In the genomic region with DNA sequence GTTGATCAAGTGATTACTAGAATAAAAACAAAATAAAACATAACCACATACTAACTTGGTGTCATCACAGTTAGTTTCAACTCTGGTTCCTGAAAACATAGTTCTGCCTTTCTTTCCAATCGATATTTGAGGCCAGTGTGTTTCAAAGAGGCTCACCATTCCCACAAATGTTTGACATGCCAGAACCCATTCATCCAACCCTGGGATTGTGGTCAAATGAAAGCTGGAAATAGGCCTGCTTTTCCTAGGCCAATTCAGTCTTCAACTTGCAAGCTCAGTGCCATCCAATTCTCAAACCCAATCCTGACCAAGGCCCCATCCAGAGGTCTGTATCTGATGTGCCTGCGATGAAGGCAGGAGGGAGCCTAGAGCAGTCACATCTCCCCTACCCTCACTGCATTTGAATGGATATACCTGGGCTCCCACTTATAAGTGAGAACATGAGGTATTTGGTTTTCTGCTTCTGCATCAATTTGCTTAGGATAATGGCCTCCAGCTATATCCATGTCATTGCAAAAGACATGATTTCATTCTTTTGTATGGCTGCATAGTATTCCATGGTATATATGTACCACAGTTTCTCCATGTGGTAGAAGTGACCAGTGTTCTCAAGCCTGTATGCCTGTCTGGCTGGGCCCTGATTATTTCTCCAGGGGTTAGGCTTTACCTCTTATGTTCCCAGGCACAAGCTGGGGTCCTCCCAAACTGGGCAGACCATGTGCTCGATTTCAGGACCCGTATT, we compare ENCODE assay signal across 16 cellular contexts.
DNase-seq lines count a peak whose midpoint lies in the region; ATAC-seq, FAIRE-seq and TF ChIP-seq lines count a peak whose summit lies in the region.
"Had no signal": no experiment of that assay in that cellular context is flagged by ENCODE, and none has a peak within 500 bp of the region (broad histone marks: within the 10 kb centered on the region; RNA-seq: fewer than 3 reads in every experiment).

No MANE protein-coding gene starts in this region.

- TF ChIP-seq POLR2A in IMR-90 (IDR thresholded peaks at IDR 0.05; ENCODE audit: low read depth, low read length) (no peak), K562 (conservative IDR thresholded peaks at IDR 0.05) (no peak)

- no peaks in the 10 kb centered on the region for H4K20me1 ChIP-seq in IMR-90 (ENCODE audit: insufficient read depth, low read length)
- no peaks in the 10 kb centered on the region for H4K20me1 ChIP-seq in K562 (replicated peaks; ENCODE audit: control insufficient read depth, insufficient read depth, low read length)

- H2AFZ ChIP-seq in IMR-90 (replicated peaks; ENCODE audit: low read length, poor library complexity) (no peak overlapping the region), K562 (ENCODE audit: low read depth, low read length) (no peak overlapping the region)

- dilution Hi-C loops in IMR-90 (cut with HindIII; ENCODE audit: low sequenced_read_pairs, unreplicated experiment), result no loop called here

- no peak overlapping the region for H3K23ac ChIP-seq in IMR-90 (ENCODE audit: low read depth, low read length)

- H2BK20ac ChIP-seq in IMR-90 (ENCODE audit: low read depth, low read length), result peak overlapping the region; percentile 26; the same call in 1 of the 2 replicates

- peaks cover 21% of the 10 kb centered on the region for H3K36me3 ChIP-seq in IMR-90 (ENCODE audit: control insufficient read depth, insufficient read depth, low read length)
- no peaks in the 10 kb centered on the region for H3K36me3 ChIP-seq in K562 (ENCODE audit: control insufficient read depth, insufficient read depth, low read length)

- H3K4me1 Mint-ChIP-seq in activated naive CD8-positive, alpha-beta T cell treated with anti-CD3 and anti-CD28 coated beads, Interleukin-2, amount 50 U/mL, for 24 hours, result peaks cover 6% of the 10 kb centered on the region
- H3K4me1 Mint-ChIP-seq: CD14-positive monocyte had no signal

- H3K4me3 Mint-ChIP-seq in activated naive CD8-positive, alpha-beta T cell treated with anti-CD3 and anti-CD28 coated beads, Interleukin-2, amount 50 U/mL, for 24 hours, result no peak overlapping the region
- H3K4me3 Mint-ChIP-seq: CD14-positive monocyte; CD8-positive, alpha-beta T cell; HFFc6 had no signal

- 0 out of 4 replicates have a peak overlapping the region, but pooled peaks of 1 of the 2 experiments have one; percentile 7 for H4K8ac ChIP-seq in IMR-90 (ENCODE audit: low read depth in 2 of 2, low read length in 2 of 2)

- H3K36me3 Mint-ChIP-seq in activated naive CD8-positive, alpha-beta T cell treated with anti-CD3 and anti-CD28 coated beads, Interleukin-2, amount 50 U/mL, for 24 hours (ENCODE audit: low read depth), result peaks cover 40% of the 10 kb centered on the region

- H2AK9ac ChIP-seq in IMR-90 (replicated peaks; ENCODE audit: low read depth, low read length, poor library complexity), result no peak overlapping the region

- intact Hi-C loops in IMR-90 (cut with micrococcal nuclease), result no loop called here
- intact Hi-C loops in K562 (cut with micrococcal nuclease), result no loop called here

- no peak overlapping the region for H3K56ac ChIP-seq in IMR-90 (ENCODE audit: extremely low read depth, insufficient read depth, low read length)

- peaks cover 0 to 7% of the 10 kb centered on the region in 2 experiments; a peak in 1 of 4 replicates for H3K79me1 ChIP-seq in IMR-90 (ENCODE audit: low read depth in 1 of 2, low read length in 2 of 2)

- H3K27ac ChIP-seq in IMR-90 (ENCODE audit: insufficient read depth, low read length) (no peak overlapping the region), K562 (ENCODE audit: extremely low read depth, low read depth, low read length) (no peak overlapping the region)
- H3K27ac ChIP-seq: A549 had no signal

- WGBS in IMR-90 (ENCODE audit: extremely low coverage in 2 of 2, insufficient read length in 1 of 2), 2 experiments, result no CpG with 5 or more reads among the region's 4 CpGs
- WGBS in K562 (ENCODE audit: insufficient coverage, low coverage, missing lambda C conversion rate), result 55% methylated on average over 4 of the region's 4 CpGs

- peak overlapping the region; percentile 61; the same call in 1 of the 2 replicates for H2BK120ac ChIP-seq in IMR-90 (ENCODE audit: low read depth, low read length)

- 0 out of 2 replicates have a peak overlapping the region, but pooled peaks have one; percentile 31 for H3K14ac ChIP-seq in IMR-90 (replicated peaks; ENCODE audit: low read depth, low read length)

- H3K18ac ChIP-seq in IMR-90 (ENCODE audit: low read depth, low read length), result peak overlapping the region; percentile 24; the same call in 1 of the 2 replicates

- no peak overlapping the region for H2BK5ac ChIP-seq in IMR-90 (ENCODE audit: low read depth, low read length, poor library complexity, severe bottlenecking)

- CTCF ChIA-PET in IMR-90 (lab: Yijun Ruan, JAX) (interaction anchor here (1.5 kb wide), 1 partner anchor 13 kb away, joined by 4 read pairs; no protein-coding TSS in a partner anchor), K562 (lab: Yijun Ruan, JAX; ENCODE audit: low intra/inter-chr PET ratio) (no interaction called here)

- no peak overlapping the region; the same call in 2 of the 3 replicates for H2BK15ac ChIP-seq in IMR-90 (ENCODE audit: low read depth, low read length)

- H3K79me2 ChIP-seq in K562 (ENCODE audit: control insufficient read depth, insufficient read depth, low read length), result no peaks in the 10 kb centered on the region

- BruUV-seq in IMR-90 (replicated peaks; lab: Mats Ljungman, UMichigan) (no TSS peak), K562 (replicated peaks; lab: Mats Ljungman, UMichigan) (no TSS peak)

- no peak overlapping the region for H3K27ac Mint-ChIP-seq in activated naive CD8-positive, alpha-beta T cell treated with anti-CD3 and anti-CD28 coated beads, Interleukin-2, amount 50 U/mL, for 24 hours
- H3K27ac Mint-ChIP-seq: CD14-positive monocyte; CD8-positive, alpha-beta T cell; HFFc6 had no signal

- POLR2A ChIA-PET in IMR-90 (lab: Charles Lee; ENCODE audit: unreplicated experiment), result no interaction called here
- POLR2A ChIA-PET in K562 (lab: Yijun Ruan, JAX), result interaction anchor here (1.3 kb wide), 1 partner anchor 10 kb away, joined by 6 read pairs; no protein-coding TSS in a partner anchor

- ATAC-seq in IMR-90 (ENCODE audit: low read depth) (no peak), K562 (no peak)
- no peak for ATAC-seq in activated naive CD8-positive, alpha-beta T cell treated with anti-CD3 and anti-CD28 coated beads, Interleukin-2, amount 50 U/mL, for 24 hours
- ATAC-seq: A549; CD8-positive, alpha-beta T cell had no signal

- H3K27me3 Mint-ChIP-seq in activated naive CD8-positive, alpha-beta T cell treated with anti-CD3 and anti-CD28 coated beads, Interleukin-2, amount 50 U/mL, for 24 hours, result no peaks in the 10 kb centered on the region

- H3K9me3 ChIP-seq in IMR-90 (ENCODE audit: control insufficient read depth, insufficient read depth, low read length) (peaks cover 2% of the 10 kb centered on the region; the same call in 1 of the 2 replicates), K562 (replicated peaks; ENCODE audit: control insufficient read depth, insufficient read depth, low read depth, low read length) (no peaks in the 10 kb centered on the region)
- H3K9me3 ChIP-seq: A549, Caco-2, HAP-1 had no signal

- H3K4me2 ChIP-seq in IMR-90 (ENCODE audit: low read depth, low read length), result no peak overlapping the region
- no peak overlapping the region for H3K4me2 ChIP-seq in K562 (ENCODE audit: insufficient read depth, low read length)
- H3K4me2 ChIP-seq: A549 had no signal

- H3K4me3 ChIP-seq in IMR-90 (ENCODE audit: insufficient read depth, low read depth, low read length) (no peak overlapping the region), K562 (no peak overlapping the region)
- H3K4me3 ChIP-seq: A549, HAP-1 had no signal

- H3K4me1 ChIP-seq in IMR-90 (ENCODE audit: control insufficient read depth, insufficient read depth, low read length) (peaks cover 11% of the 10 kb centered on the region), K562 (replicated peaks in 1 of 2; ENCODE audit: control insufficient read depth in 2 of 2, insufficient read depth in 2 of 2, low read length in 2 of 2) (peaks cover 0 to 3% of the 10 kb centered on the region in 2 experiments; a peak in 1 of 5 replicates)

- no peak overlapping the region; the same call in 1 of the 2 replicates for H3K4ac ChIP-seq in IMR-90 (ENCODE audit: low read depth, low read length)

- H2AK5ac ChIP-seq in IMR-90 (ENCODE audit: low read depth, low read length), result peak overlapping the region; percentile 7; the same call in 1 of the 2 replicates

- no peak for FAIRE-seq in K562 (lab: Jason Lieb, UNC)
- FAIRE-seq: A549, GM19239 had no signal

- in situ Hi-C loops in IMR-90 (cut with MboI; ENCODE audit: low sequenced_read_pairs), result no loop called here
- in situ Hi-C loops in K562 (cut with MboI), result no loop called here

- H3K27me3 ChIP-seq in IMR-90 (ENCODE audit: control insufficient read depth, insufficient read depth, low read length), result no peaks in the 10 kb centered on the region
- no peaks in the 10 kb centered on the region for H3K27me3 ChIP-seq in K562 (ENCODE audit: control insufficient read depth in 2 of 2, insufficient read depth in 2 of 2, low read length in 2 of 2)

- no peak for TF ChIP-seq EP300 in K562 (IDR thresholded peaks at IDR 0.05; ENCODE audit: low read length)

- no peaks in the 10 kb centered on the region; the same call in 1 of the 2 replicates for H3K9me1 ChIP-seq in IMR-90 (ENCODE audit: insufficient read depth, low read length)
- H3K9me1 ChIP-seq in K562 (ENCODE audit: control insufficient read depth, insufficient read depth, low read length), result no peaks in the 10 kb centered on the region

- peak overlapping the region; percentile 47; the same call in 1 of the 2 replicates for H4K91ac ChIP-seq in IMR-90 (ENCODE audit: insufficient read depth, low read depth, low read length)

- H3K9ac ChIP-seq in IMR-90 (ENCODE audit: low read depth, low read length) (no peak overlapping the region), K562 (ENCODE audit: insufficient read depth in 1 of 2, low read depth in 2 of 2, low read length in 2 of 2) (no peak overlapping the region)

- TF ChIP-seq CTCF in IMR-90 (conservative IDR thresholded peaks at IDR 0.05; ENCODE audit: low read depth, low read length) (no peak), K562 (IDR thresholded peaks at IDR 0.05 in 2 of 3, conservative IDR thresholded peaks at IDR 0.05 in 1 of 3; ENCODE audit: insufficient read depth in 2 of 3, low read depth in 1 of 3, low read length in 3 of 3) (no peak)

- H4K5ac ChIP-seq in IMR-90 (ENCODE audit: low read depth, low read length), result peak overlapping the region; percentile 56; the same call in 1 of the 2 replicates

- no peak for TF ChIP-seq RAD21 in IMR-90 (IDR thresholded peaks at IDR 0.05; ENCODE audit: low read length)
- no peak for TF ChIP-seq RAD21 in K562 (CRISPR knock-in tag; conservative IDR thresholded peaks at IDR 0.05 in 1 of 2, IDR thresholded peaks at IDR 0.05 in 1 of 2)

- H3K9me3 Mint-ChIP-seq in activated naive CD8-positive, alpha-beta T cell treated with anti-CD3 and anti-CD28 coated beads, Interleukin-2, amount 50 U/mL, for 24 hours, result no peaks in the 10 kb centered on the region
- H3K9me3 Mint-ChIP-seq: CD14-positive monocyte; CD8-positive, alpha-beta T cell; HFFc6 had no signal

- DNase-seq in IMR-90 (no peak), K562 (ENCODE audit: extremely low read depth in 1 of 4, low spot score in 3 of 4) (no peak), myocyte (ENCODE audit: low read depth) (peak; percentile 76), AG08396 (ENCODE audit: low spot score) (no peak), islet precursor cell (no peak)
- DNase-seq in activated naive CD8-positive, alpha-beta T cell treated with anti-CD3 and anti-CD28 coated beads, Interleukin-2, amount 50 U/mL, for 24 hours, result no peak
- DNase-seq: Caco-2; CD8-positive, alpha-beta T cell; DND-41; GF-D8; GOT3; HFFc6 had no signal
